15 cellular contexts compared by ENCODE assay signal in the genomic region with DNA sequence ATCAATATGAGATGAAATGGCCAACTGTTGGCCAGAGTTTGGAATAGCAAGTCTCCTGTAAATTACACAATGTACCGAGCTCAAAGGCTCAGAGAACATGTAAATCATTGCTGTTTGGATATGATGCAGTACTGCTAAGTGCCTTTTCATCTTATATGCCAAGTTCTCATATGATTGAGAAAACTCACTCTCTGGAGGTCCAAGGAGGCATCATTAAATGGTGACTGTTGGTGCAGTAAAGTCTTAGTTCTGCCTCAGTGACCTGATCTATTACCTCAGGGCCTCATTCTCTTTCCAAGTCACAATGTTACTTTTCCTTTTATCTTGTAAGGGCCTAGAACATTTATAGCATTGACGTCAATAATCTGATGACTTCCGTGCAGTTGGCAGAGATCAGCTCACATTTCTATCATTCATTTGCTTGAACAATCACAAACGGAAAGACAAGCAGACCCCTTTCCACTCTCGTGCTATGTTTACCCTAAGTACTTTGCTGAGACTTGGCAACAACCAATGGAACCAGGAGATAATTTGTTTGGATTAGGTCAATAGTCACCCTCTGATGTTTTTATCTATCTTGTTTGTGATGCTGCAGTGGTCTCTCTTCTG. TPM values are rescaled to one million over a fixed set of nuclear protein-coding genes. Genes with fewer than 3 reads are reported as not detected.
DNase-seq lines count a peak whose midpoint lies in the region; ATAC-seq, FAIRE-seq and TF ChIP-seq lines count a peak whose summit lies in the region.
"Had no signal": no experiment of that assay in that cellular context is flagged by ENCODE, and none has a peak within 500 bp of the region (broad histone marks: within the 10 kb centered on the region; RNA-seq: fewer than 3 reads in every experiment).

No MANE protein-coding gene starts in this region.

- H3K27ac ChIP-seq in pancreas = peak overlapping the region in 3 of 4 donors; percentile 6 to 63 (median 42)
- H3K27ac ChIP-seq: cardiac muscle cell had no signal

- FAIRE-seq in pancreas (lab: Jason Lieb, UNC) = peak; percentile 83
- FAIRE-seq: H1 had no signal

- TF ChIP-seq CTCF in AG10803 (conservative IDR thresholded peaks at IDR 0.05; ENCODE audit: low read length) = no peak
- peak; percentile 26 for TF ChIP-seq CTCF in fibroblast of mammary gland (conservative IDR thresholded peaks at IDR 0.05; ENCODE audit: control insufficient read depth, insufficient read depth, low read depth, low read length)
- TF ChIP-seq CTCF in pancreas (IDR thresholded peaks at IDR 0.05) = no peak

- ATAC-seq in pancreas (peak; percentile 56 to 88 (median 86)), GM18517 (IDR thresholded peaks at IDR 0.05; ENCODE audit: unreplicated experiment) (no peak)
- ATAC-seq in activated CD4-positive, CD25-positive, alpha-beta regulatory T cell treated with anti-CD3 and anti-CD28 coated beads, Interleukin-2, amount 50 U/mL, for 24 hours = no peak
- ATAC-seq: naive thymus-derived CD4-positive, alpha-beta T cell had no signal

- intact Hi-C loops in pancreas (cut with DNase I) = no loop called here

- H3K4me3 ChIP-seq in AG10803 (ENCODE audit: low read length) (no peak overlapping the region), fibroblast of mammary gland (ENCODE audit: control insufficient read depth, low read depth, low read length) (no peak overlapping the region), pancreas (no peak overlapping the region)
- H3K4me3 ChIP-seq: cardiac muscle cell had no signal

- DNase-seq in AG10803 (ENCODE audit: low read depth) = peak; percentile 9
- DNase-seq in NCI-H460 (ENCODE audit: extremely low read depth, low read depth) = peak; percentile 99
- DNase-seq in fibroblast of mammary gland (ENCODE audit: low read depth) = peak; percentile 98
- no peak for DNase-seq in pancreas
- DNase-seq in SW480 (ENCODE audit: low spot score) = no peak
- DNase-seq in NCI-H187 (lab: John Stamatoyannopoulos, UW) = no peak
- DNase-seq: activated T-cell treated with anti-CD3 and anti-CD28 coated beads, Interleukin-2, amount 50 U/mL, for 24 hours; Karpas-422; naive thymus-derived CD4-positive, alpha-beta T cell; NK-92 treated with Interleukin-12 subunit alpha and Interleukin-12 subunit beta, amount 100 ng/mL, for 24 hours; substantia nigra had no signal

- H3K36me3 ChIP-seq in pancreas = no peaks in the 10 kb centered on the region
- H3K36me3 ChIP-seq: cardiac muscle cell had no signal

- WGBS in pancreas, 2 donors = 23 to 25% methylated on average over 5 of the region's 5 CpGs

- H3K27me3 ChIP-seq in pancreas = no peaks in the 10 kb centered on the region
- H3K27me3 ChIP-seq: cardiac muscle cell had no signal

- peaks cover 0 to 19% (median 5%) of the 10 kb centered on the region in 3 donors for H3K4me1 ChIP-seq in pancreas

- H3K9me3 ChIP-seq in pancreas = no peaks in the 10 kb centered on the region

RNA-seq across cellular contexts. Expression of a gene that starts 32.6 kb away (rescaled TPM):
- 5.8 and 6.2 TPM in 2 replicates for total RNA-seq in NCI-H460 (2014; rRNA removed; shearing (Covaris generic))
- polyA plus RNA-seq in NCI-H460 (2014; cell fraction: nucleus; rRNA removed) = 2.3 and 5.9 TPM in 2 replicates
- 100 to 1,000 TPM in 1 of 6 donors, 10 to 100 TPM in 5; 20.4 to 679 (median 53.0) TPM for total RNA-seq in pancreas
- 10 to 100 TPM; 71.3 to 71.7 TPM for polyA plus RNA-seq in pancreas
- polyA plus RNA-seq: H1; naive thymus-derived CD4-positive, alpha-beta T cell had no signal

Comparison
In these comparisons a context has a peak if more than half of its experiments do, and no peak if none do; other contexts are left out.
1. DNase-seq: peak in AG10803 (single experiment), NCI-H460 (single experiment) and fibroblast of mammary gland (single experiment); none in pancreas (0 of 6), SW480 (single experiment) and NCI-H187 (0 of 2).
2. ATAC-seq: peak in pancreas (4 of 4); none in activated CD4-positive, CD25-positive, alpha-beta regulatory T cell treated with anti-CD3 and anti-CD28 coated beads, Interleukin-2, amount 50 U/mL, for 24 hours (0 of 2) and GM18517 (single experiment).